In the genomic region with DNA sequence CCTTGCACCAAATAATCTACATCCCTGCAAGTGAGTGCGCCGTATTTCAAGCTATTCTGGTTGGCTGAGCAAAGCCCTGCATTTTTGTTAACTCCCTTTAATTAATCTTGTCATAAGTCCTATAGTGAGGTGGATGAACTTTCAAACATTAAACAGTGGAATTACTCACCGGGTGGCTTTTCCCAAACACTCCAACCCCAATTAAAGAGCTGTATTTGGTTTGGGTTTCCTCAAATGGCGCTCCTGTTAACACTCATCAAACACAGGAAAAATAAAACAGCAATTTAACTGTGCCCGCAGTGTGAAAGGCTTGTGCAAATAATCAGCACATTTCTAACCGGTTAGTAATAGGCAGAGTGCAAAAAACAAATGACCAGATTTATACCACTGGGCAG, we compare ENCODE assay signal across 10 cellular contexts.
A peak's percentile ranks its signal among the peaks of the same experiment; 100 is the strongest.
DNase-seq lines count a peak whose midpoint lies in the region; ATAC-seq and TF ChIP-seq lines count a peak whose summit lies in the region.
"Had no signal": no experiment of that assay in that cellular context is flagged by ENCODE, and none has a peak within 500 bp of the region (broad histone marks: within the 10 kb centered on the region; RNA-seq: fewer than 3 reads in every experiment).

No MANE protein-coding gene starts in this region.

- no peaks in the 10 kb centered on the region for H3K36me3 Mint-ChIP-seq in mesothelial cell of epicardium
- H3K36me3 Mint-ChIP-seq: CD4-positive, CD25-positive, alpha-beta regulatory T cell had no signal

- TF ChIP-seq CTCF in mammary epithelial cell (conservative IDR thresholded peaks at IDR 0.05 in 1 of 2, IDR thresholded peaks at IDR 0.05 in 1 of 2; ENCODE audit: extremely low read depth in 1 of 2, insufficient read depth in 1 of 2, low read depth in 1 of 2, low read length in 2 of 2): no peak
- TF ChIP-seq CTCF in mesothelial cell of epicardium (IDR thresholded peaks at IDR 0.05; ENCODE audit: unreplicated experiment): no peak
- no peak for TF ChIP-seq CTCF in coronary artery (IDR thresholded peaks at IDR 0.05)

- H4K20me1 ChIP-seq in mammary epithelial cell (ENCODE audit: insufficient read depth, low read length): no peaks in the 10 kb centered on the region

- H3K4me1 Mint-ChIP-seq in mesothelial cell of epicardium: peaks cover 58% of the 10 kb centered on the region
- H3K4me1 Mint-ChIP-seq: CD4-positive, CD25-positive, alpha-beta regulatory T cell had no signal

- TSS peak; percentile 46 for BruUV-seq in mammary epithelial cell (replicated peaks; lab: Mats Ljungman, UMichigan)

- no peak overlapping the region for H3K4me2 ChIP-seq in mammary epithelial cell (ENCODE audit: insufficient read depth, low read depth, low read length)

- H3K9me3 ChIP-seq in mammary epithelial cell (replicated peaks; ENCODE audit: insufficient read depth, low read length): peaks cover 20% of the 10 kb centered on the region

- no peaks in the 10 kb centered on the region for H3K36me3 ChIP-seq in mammary epithelial cell (ENCODE audit: insufficient read depth, low read length)

- H3K9ac ChIP-seq in mammary epithelial cell (ENCODE audit: insufficient read depth, low read length): peak overlapping the region; percentile 56

- H3K27me3 ChIP-seq in mammary epithelial cell (ENCODE audit: insufficient read depth, low read length): no peaks in the 10 kb centered on the region

- H3K4me3 ChIP-seq in mammary epithelial cell (replicated peaks in 1 of 3; ENCODE audit: insufficient read depth in 1 of 3, low read depth in 2 of 3, low read length in 3 of 3): no peak overlapping the region
- H3K4me3 ChIP-seq in coronary artery: no peak overlapping the region

- 86% methylated on average over 6 of the region's 6 CpGs for WGBS in mammary epithelial cell (ENCODE audit: low coverage, missing lambda C conversion rate)

- H3K9me3 Mint-ChIP-seq in mesothelial cell of epicardium: peaks cover 3% of the 10 kb centered on the region

- no peaks in the 10 kb centered on the region for H3K27me3 Mint-ChIP-seq in mesothelial cell of epicardium (ENCODE audit: low read depth)
- H3K27me3 Mint-ChIP-seq: CD4-positive, CD25-positive, alpha-beta regulatory T cell had no signal

- DNase-seq in AG20443 (ENCODE audit: low spot score) (peak; percentile 9), NCI-H2081 treated with DMSO at 0.1 percent for 48 hours (lab: John Stamatoyannopoulos, UW) (peak; percentile 96), mammary epithelial cell (no peak), mesothelial cell of epicardium (ENCODE audit: low spot score in 2 of 2, unreplicated experiment in 2 of 2) (no peak), coronary artery (ENCODE audit: low spot score) (no peak), inferior parietal cortex (ENCODE audit: extremely low spot score) (no peak)
- DNase-seq: activated naive CD4-positive, alpha-beta T cell treated with Interleukin-2 at 50 U/mL for 16 hours; CD4-positive, CD25-positive, alpha-beta regulatory T cell had no signal

- CTCF ChIA-PET in mammary epithelial cell (lab: Charles Lee; ENCODE audit: low non-redundant PET): no interaction called here

- no peaks in the 10 kb centered on the region for H3K79me2 ChIP-seq in mammary epithelial cell (ENCODE audit: insufficient read depth, low read length)

- intact Hi-C loops in mammary epithelial cell (cut with micrococcal nuclease): loop anchor here (5.0 kb wide), 1 partner anchor 197 kb away; no protein-coding TSS in a partner anchor

- H3K27ac ChIP-seq in mammary epithelial cell (ENCODE audit: insufficient read depth, low read depth, low read length) (peak overlapping the region; percentile 99), coronary artery (no peak overlapping the region)

- H3K27ac Mint-ChIP-seq in mesothelial cell of epicardium: peak overlapping the region; percentile 19
- H3K27ac Mint-ChIP-seq: CD4-positive, CD25-positive, alpha-beta regulatory T cell had no signal

- no peak overlapping the region for H3K4me3 Mint-ChIP-seq in mesothelial cell of epicardium

- ATAC-seq in GM18502 (IDR thresholded peaks at IDR 0.05; ENCODE audit: poor library complexity, unreplicated experiment) (no peak), GM21390 (IDR thresholded peaks at IDR 0.05; ENCODE audit: unreplicated experiment) (no peak)

- in situ Hi-C loops in mammary epithelial cell (cut with MboI; ENCODE audit: low sequenced_read_pairs in 2 of 2): loop anchor here in 1 of 2 donors (25.0 kb wide), 1 partner anchor 672 kb away; a partner anchor contains a TSS

- dilution Hi-C loops in mammary epithelial cell (cut with HindIII; ENCODE audit: low sequenced_read_pairs): no loop called here

- H2AFZ ChIP-seq in mammary epithelial cell (ENCODE audit: low read depth, low read length): peak overlapping the region; percentile 7

- peaks cover 50% of the 10 kb centered on the region for H3K4me1 ChIP-seq in mammary epithelial cell (ENCODE audit: insufficient read depth, low read length)

Comparison
In these comparisons a context has a peak if more than half of its experiments do, and no peak if none do; other contexts are left out.
1. DNase-seq: peak in AG20443 (single experiment) and NCI-H2081 treated with DMSO at 0.1 percent for 48 hours (single experiment); none in mammary epithelial cell (single experiment), mesothelial cell of epicardium (0 of 2), coronary artery (single experiment) and inferior parietal cortex (single experiment).